Comparison of ENCODE assay signal across 26 cellular contexts in genomic region chr16:60206511-60206910, GRCh38.
"Had no signal": no experiment of that assay in that cellular context is flagged by ENCODE, and none has a peak within 500 bp of the region (broad histone marks: within the 10 kb centered on the region; RNA-seq: fewer than 3 reads in every experiment).

No MANE protein-coding gene starts in this region.

- H3K4me3 Mint-ChIP-seq: naive B cell; nephron; stimulated activated memory B cell treated with anti-CD40 and anti-IgM and Interleukin-4, amounts not matched to agents 10 μg/mL and 1 μg/mL and 100 μg/mL, for 72 hours; stimulated activated naive CD8-positive, alpha-beta T cell treated with anti-CD3 and anti-CD28 coated beads, Interleukin-15, Interleukin-2, amounts not matched to agents 100 ng/mL and 50 ng/mL, for 24 hours had no signal

- H3K27ac Mint-ChIP-seq: naive B cell; nephron; stimulated activated memory B cell treated with anti-CD40 and anti-IgM and Interleukin-4, amounts not matched to agents 10 μg/mL and 1 μg/mL and 100 μg/mL, for 72 hours; stimulated activated naive CD8-positive, alpha-beta T cell treated with anti-CD3 and anti-CD28 coated beads, Interleukin-15, Interleukin-2, amounts not matched to agents 100 ng/mL and 50 ng/mL, for 24 hours had no signal

- H3K9me3 Mint-ChIP-seq: nephron had no signal

- H3K4me1 Mint-ChIP-seq: naive B cell; stimulated activated memory B cell treated with anti-CD40 and anti-IgM and Interleukin-4, amounts not matched to agents 10 μg/mL and 1 μg/mL and 100 μg/mL, for 72 hours had no signal

- DNase-seq: effector memory CD4-positive, alpha-beta T cell; gastrocnemius medialis; heart right ventricle; hypothalamus; kidney; left cardiac atrium; left ventricle myocardium inferior; mesenchymal stem cell; naive B cell; psoas muscle; retina; right lobe of liver; stimulated activated CD4-positive, alpha-beta T cell treated with anti-CD3 and anti-CD28 coated beads, Interleukin-15, amount 100 ng/mL, for 24 hours; stimulated activated CD4-positive, alpha-beta T cell treated with anti-CD3 and anti-CD28 coated beads, Interleukin-1b, Interleukin-23, amount 100 ng/mL, for 48 hours; stimulated activated CD4-positive, alpha-beta T cell treated with anti-CD3 and anti-CD28 coated beads, Interleukin-4, amount 100 ng/mL, for 24 hours; testis; upper lobe of right lung had no signal

- H3K27me3 ChIP-seq: esophagus muscularis mucosa, gastrocnemius medialis, heart right ventricle, right lobe of liver, testis, tibial nerve, upper lobe of right lung, vagina had no signal

- H3K27me3 Mint-ChIP-seq: naive B cell; stimulated activated memory B cell treated with anti-CD40 and anti-IgM and Interleukin-4, amounts not matched to agents 10 μg/mL and 1 μg/mL and 100 μg/mL, for 72 hours; stimulated activated naive CD8-positive, alpha-beta T cell treated with anti-CD3 and anti-CD28 coated beads, Interleukin-15, Interleukin-2, amounts not matched to agents 100 ng/mL and 50 ng/mL, for 24 hours had no signal

- H3K9ac ChIP-seq: parathyroid adenoma had no signal

- H3K79me2 ChIP-seq: parathyroid adenoma had no signal

- H2AFZ ChIP-seq: parathyroid adenoma had no signal

- H3K36me3 ChIP-seq: esophagus muscularis mucosa, gastrocnemius medialis, heart right ventricle, left ventricle myocardium inferior, right lobe of liver, tibial nerve, upper lobe of right lung, vagina had no signal

- H3K9me3 ChIP-seq: esophagus muscularis mucosa, gastrocnemius medialis, heart right ventricle, left ventricle myocardium inferior, psoas muscle, right lobe of liver, testis, tibial nerve, upper lobe of right lung, vagina had no signal

- ATAC-seq: gastrocnemius medialis; heart right ventricle; left cardiac atrium; psoas muscle; right lobe of liver; stimulated activated memory B cell treated with anti-CD40 and anti-IgM and Interleukin-4, amounts not matched to agents 10 μg/mL and 1 μg/mL and 100 μg/mL, for 72 hours; upper lobe of right lung had no signal

- H3K27ac ChIP-seq: epithelial cell of prostate, esophagus muscularis mucosa, gastrocnemius medialis, heart right ventricle, left ventricle myocardium inferior, parathyroid adenoma, psoas muscle, right lobe of liver, testis, tibial nerve, upper lobe of right lung, vagina had no signal

- H3K4me3 ChIP-seq: esophagus muscularis mucosa, gastrocnemius medialis, heart right ventricle, left ventricle myocardium inferior, lung, psoas muscle, right lobe of liver, testis, tibial nerve, upper lobe of right lung, vagina had no signal

- H3K4me1 ChIP-seq: gastrocnemius medialis, left ventricle myocardium inferior, parathyroid adenoma, psoas muscle, right lobe of liver, testis, upper lobe of right lung, vagina had no signal

- H3K36me3 Mint-ChIP-seq: naive B cell; stimulated activated memory B cell treated with anti-CD40 and anti-IgM and Interleukin-4, amounts not matched to agents 10 μg/mL and 1 μg/mL and 100 μg/mL, for 72 hours had no signal
